ENCODE assay signal across 11 cellular contexts in genomic region chr14:70654609-70655008, GRCh38. TPM values are rescaled to one million over a fixed set of nuclear protein-coding genes. Genes with fewer than 3 reads are reported as not detected.
A peak's percentile ranks its signal among the peaks of the same experiment; 100 is the strongest.
DNase-seq lines count a peak whose midpoint lies in the region; ATAC-seq and TF ChIP-seq lines count a peak whose summit lies in the region.
"Had no signal": no experiment of that assay in that cellular context is flagged by ENCODE, and none has a peak within 500 bp of the region (broad histone marks: within the 10 kb centered on the region; RNA-seq: fewer than 3 reads in every experiment).

No MANE protein-coding gene starts in this region.

- ATAC-seq in GM18505 (IDR thresholded peaks at IDR 0.05; ENCODE audit: unreplicated experiment), result no peak
- peak; percentile 40 for ATAC-seq in HG02852 (IDR thresholded peaks at IDR 0.05; ENCODE audit: unreplicated experiment)
- ATAC-seq in activated CD8-positive, alpha-beta T cell treated with anti-CD3 and anti-CD28 coated beads for 36 hours, result peak; percentile 32
- ATAC-seq in natural killer cell treated with Interleukin-12 subunit alpha and Interleukin-12 subunit beta and Interleukin-15 and Interleukin-18, amount 100 ng/mL, for 72 hours, result no peak
- ATAC-seq in HG02610 (IDR thresholded peaks at IDR 0.05; ENCODE audit: unreplicated experiment), result no peak
- no peak for ATAC-seq in HG03354 (IDR thresholded peaks at IDR 0.05; ENCODE audit: poor library complexity, severe bottlenecking, unreplicated experiment)

- peak; percentile 20 for TF ChIP-seq POLR2A in GM18505 (IDR thresholded peaks at IDR 0.05; ENCODE audit: borderline replicate concordance, extremely low read depth, insufficient read depth, insufficient read length)

- peak overlapping the region; percentile 76 for H3K4me3 Mint-ChIP-seq in activated CD8-positive, alpha-beta T cell treated with anti-CD3 and anti-CD28 coated beads for 36 hours
- peak overlapping the region; percentile 76 for H3K4me3 Mint-ChIP-seq in natural killer cell treated with Interleukin-12 subunit alpha and Interleukin-12 subunit beta and Interleukin-15 and Interleukin-18, amount 100 ng/mL, for 72 hours

- POLR2A ChIA-PET in activated CD8-positive, alpha-beta T cell treated with anti-CD3 and anti-CD28 coated beads for 36 hours (lab: Charles Lee), result interaction anchor here (1.2 to 5.8 kb wide), 2 partner anchors 8 to 13 kb away, joined by 5 to 46 read pairs; partner anchors contain the start of gene TTC9

- no peaks in the 10 kb centered on the region for H3K27me3 Mint-ChIP-seq in activated CD8-positive, alpha-beta T cell treated with anti-CD3 and anti-CD28 coated beads for 36 hours
- H3K27me3 Mint-ChIP-seq in natural killer cell treated with Interleukin-12 subunit alpha and Interleukin-12 subunit beta and Interleukin-15 and Interleukin-18, amount 100 ng/mL, for 72 hours, result peaks cover 0 to 3% of the 10 kb centered on the region in 2 donors

- no peaks in the 10 kb centered on the region for H3K9me3 Mint-ChIP-seq in activated CD8-positive, alpha-beta T cell treated with anti-CD3 and anti-CD28 coated beads for 36 hours
- H3K9me3 Mint-ChIP-seq in natural killer cell treated with Interleukin-12 subunit alpha and Interleukin-12 subunit beta and Interleukin-15 and Interleukin-18, amount 100 ng/mL, for 72 hours, result no peaks in the 10 kb centered on the region

- DNase-seq in activated CD8-positive, alpha-beta T cell treated with anti-CD3 and anti-CD28 coated beads for 36 hours, result no peak
- no peak for DNase-seq in natural killer cell treated with Interleukin-12 subunit alpha and Interleukin-12 subunit beta and Interleukin-15 and Interleukin-18, amount 100 ng/mL, for 72 hours (ENCODE audit: low spot score)
- DNase-seq in H4 (ENCODE audit: low spot score), result no peak
- DNase-seq: activated gamma-delta T cell, H7, NCI-H526 had no signal

- CTCF ChIA-PET in activated CD8-positive, alpha-beta T cell treated with anti-CD3 and anti-CD28 coated beads for 36 hours (lab: Charles Lee), result interaction anchor here (0.8 to 1.2 kb wide), 2 partner anchors 8 to 155 kb away, joined by 3 read pairs; partner anchors contain the start of gene MAP3K9

- TF ChIP-seq CTCF in activated CD8-positive, alpha-beta T cell treated with anti-CD3 and anti-CD28 coated beads for 36 hours (IDR thresholded peaks at IDR 0.05), result no peak

- peak overlapping the region; percentile 98 for H3K27ac Mint-ChIP-seq in activated CD8-positive, alpha-beta T cell treated with anti-CD3 and anti-CD28 coated beads for 36 hours
- H3K27ac Mint-ChIP-seq in natural killer cell treated with Interleukin-12 subunit alpha and Interleukin-12 subunit beta and Interleukin-15 and Interleukin-18, amount 100 ng/mL, for 72 hours, result peak overlapping the region; percentile 86 to 94

- peaks cover 34% of the 10 kb centered on the region for H3K36me3 Mint-ChIP-seq in activated CD8-positive, alpha-beta T cell treated with anti-CD3 and anti-CD28 coated beads for 36 hours (ENCODE audit: low read depth)
- H3K36me3 Mint-ChIP-seq in natural killer cell treated with Interleukin-12 subunit alpha and Interleukin-12 subunit beta and Interleukin-15 and Interleukin-18, amount 100 ng/mL, for 72 hours, result no peaks in the 10 kb centered on the region

- intact Hi-C loops in activated CD8-positive, alpha-beta T cell treated with anti-CD3 and anti-CD28 coated beads for 36 hours (cut with micrococcal nuclease), result no loop called here

- H3K4me1 Mint-ChIP-seq in activated CD8-positive, alpha-beta T cell treated with anti-CD3 and anti-CD28 coated beads for 36 hours (ENCODE audit: low read depth), result peaks cover 85% of the 10 kb centered on the region
- H3K4me1 Mint-ChIP-seq in natural killer cell treated with Interleukin-12 subunit alpha and Interleukin-12 subunit beta and Interleukin-15 and Interleukin-18, amount 100 ng/mL, for 72 hours (ENCODE audit: low read depth in 2 of 2), result peaks cover 23 to 31% of the 10 kb centered on the region in 2 donors

RNA-seq across cellular contexts. Expression of gene TTC9, which starts 12.9 kb away (rescaled TPM):
- total RNA-seq in activated CD8-positive, alpha-beta T cell treated with anti-CD3 and anti-CD28 coated beads for 36 hours, result 1 to 10 TPM; 5.5 to 5.7 TPM
- total RNA-seq in natural killer cell treated with Interleukin-12 subunit alpha and Interleukin-12 subunit beta and Interleukin-15 and Interleukin-18, amount 100 ng/mL, for 72 hours, result 1 to 10 TPM; 1.5 to 1.6 TPM
- 0.68 and 0.88 TPM in 2 replicates for total RNA-seq in H4 (2014; rRNA removed; shearing (Covaris generic))
- total RNA-seq: endothelial cell of umbilical vein had no signal

RNA-seq across cellular contexts. Expression of gene MED6, which starts 54.2 kb away (rescaled TPM):
- 10 to 100 TPM; 49.2 to 49.3 TPM for total RNA-seq in activated CD8-positive, alpha-beta T cell treated with anti-CD3 and anti-CD28 coated beads for 36 hours
- 10 to 100 TPM; 60.0 to 66.8 TPM for total RNA-seq in natural killer cell treated with Interleukin-12 subunit alpha and Interleukin-12 subunit beta and Interleukin-15 and Interleukin-18, amount 100 ng/mL, for 72 hours
- 48.6 and 50.4 TPM in 2 replicates for total RNA-seq in H4 (2014; rRNA removed; shearing (Covaris generic))

Comparison
In these comparisons a context has a peak if more than half of its experiments do, and no peak if none do; other contexts are left out.
1. ATAC-seq: peak in HG02852 (single experiment) and activated CD8-positive, alpha-beta T cell treated with anti-CD3 and anti-CD28 coated beads for 36 hours (single experiment); none in GM18505 (single experiment), natural killer cell treated with Interleukin-12 subunit alpha and Interleukin-12 subunit beta and Interleukin-15 and Interleukin-18, amount 100 ng/mL, for 72 hours (0 of 2), HG02610 (single experiment) and HG03354 (single experiment).